9 cellular contexts compared by ENCODE assay signal in the genomic region with DNA sequence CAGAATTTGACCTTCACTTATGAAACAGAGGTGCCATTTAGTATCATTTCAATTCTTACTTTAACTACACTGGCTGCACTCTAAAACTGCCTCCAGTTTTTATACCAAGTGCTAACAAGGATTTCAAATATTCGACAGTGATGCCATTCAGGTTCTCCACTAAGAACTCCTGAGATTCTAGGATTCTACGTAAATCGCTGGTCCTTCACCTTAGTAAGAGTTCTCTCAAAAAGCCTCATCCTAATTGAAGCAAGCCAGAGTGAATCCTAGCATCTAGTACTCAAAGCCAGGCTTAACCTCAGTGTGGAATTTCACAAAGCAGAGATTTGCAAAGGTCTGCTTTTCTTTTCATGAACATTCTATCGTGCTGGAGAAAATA. TPM values are rescaled to one million over a fixed set of nuclear protein-coding genes. Genes with fewer than 3 reads are reported as not detected.
DNase-seq lines count a peak whose midpoint lies in the region; ATAC-seq, FAIRE-seq and TF ChIP-seq lines count a peak whose summit lies in the region.
"Had no signal": no experiment of that assay in that cellular context is flagged by ENCODE, and none has a peak within 500 bp of the region (broad histone marks: within the 10 kb centered on the region; RNA-seq: fewer than 3 reads in every experiment).

No MANE protein-coding gene starts in this region.

- no peak for TF ChIP-seq POLR2A in endothelial cell of umbilical vein (IDR thresholded peaks at IDR 0.05; ENCODE audit: low read depth, low read length)

- CTCF ChIA-PET in PC-9 (lab: Charles Lee): no interaction called here
- CTCF ChIA-PET in endothelial cell of umbilical vein (lab: Charles Lee): interaction anchor here (1.2 kb wide), 1 partner anchor 616 kb away, joined by 3 read pairs; no protein-coding TSS in a partner anchor
- CTCF ChIA-PET in RWPE1 (lab: Yijun Ruan, JAX): no interaction called here

- no peak overlapping the region for H3K27ac ChIP-seq in BLaER1 treated with 17β-estradiol and CSF1 and Interleukin-3, amounts not matched to agents 10 nM and 100 nM
- H3K27ac ChIP-seq in PC-9: peak overlapping the region; percentile 97
- peak overlapping the region; percentile 83 for H3K27ac ChIP-seq in endothelial cell of umbilical vein (ENCODE audit: insufficient read depth, low read depth, low read length)
- no peak overlapping the region for H3K27ac ChIP-seq in RWPE1

- H4K20me1 ChIP-seq in BLaER1 treated with 17β-estradiol and CSF1 and Interleukin-3, amounts not matched to agents 10 nM and 100 nM: peaks cover 71 to 82% (median 78%) of the 10 kb centered on the region in 11 experiments
- peaks cover 74% of the 10 kb centered on the region for H4K20me1 ChIP-seq in PC-9 (ENCODE audit: insufficient read depth)
- H4K20me1 ChIP-seq in endothelial cell of umbilical vein (replicated peaks; ENCODE audit: control insufficient read depth, extremely low read depth, insufficient read depth, low read length): peaks cover 36% of the 10 kb centered on the region

- ATAC-seq in GM18519 (IDR thresholded peaks at IDR 0.05; ENCODE audit: low FRiP score, unreplicated experiment): no peak

- peaks cover 45 to 72% (median 59%) of the 10 kb centered on the region in 10 experiments for H3K4me1 ChIP-seq in BLaER1 treated with 17β-estradiol and CSF1 and Interleukin-3, amounts not matched to agents 10 nM and 100 nM
- peaks cover 70% of the 10 kb centered on the region for H3K4me1 ChIP-seq in PC-9 (replicated peaks; ENCODE audit: insufficient read depth)
- peaks cover 64% of the 10 kb centered on the region for H3K4me1 ChIP-seq in endothelial cell of umbilical vein (ENCODE audit: control insufficient read depth, extremely low read depth, insufficient read depth, low read length)

- intact Hi-C loops in PC-9 (cut with micrococcal nuclease; ENCODE audit: unreplicated experiment): no loop called here
- intact Hi-C loops in endothelial cell of umbilical vein (cut with micrococcal nuclease): loop anchor here (1.0 to 5.0 kb wide), 2 partner anchors 147 to 615 kb away; no protein-coding TSS in a partner anchor

- H3K4me1 Mint-ChIP-seq in osteocyte (ENCODE audit: unreplicated experiment): peaks cover 63% of the 10 kb centered on the region

- BruUV-seq in PC-9 (replicated peaks; lab: Mats Ljungman, UMichigan): no TSS peak
- BruUV-seq in endothelial cell of umbilical vein (replicated peaks; lab: Mats Ljungman, UMichigan): no TSS peak

- TF ChIP-seq CTCF in PC-9 (conservative IDR thresholded peaks at IDR 0.05) (no peak), endothelial cell of umbilical vein (IDR thresholded peaks at IDR 0.05; ENCODE audit: extremely low read depth in 1 of 2, insufficient read depth in 1 of 2, low read depth in 1 of 2, low read length in 2 of 2) (no peak), osteocyte (IDR thresholded peaks at IDR 0.05) (no peak), RWPE1 (conservative IDR thresholded peaks at IDR 0.05; ENCODE audit: low read depth) (no peak)

- H3K9me2 ChIP-seq in PC-9 (ENCODE audit: insufficient read depth): no peaks in the 10 kb centered on the region

- H3K4me3 ChIP-seq in BLaER1 treated with 17β-estradiol and CSF1 and Interleukin-3, amounts not matched to agents 10 nM and 100 nM: peak overlapping the region; percentile 82 to 98 (median 94); a peak in 18 of 20 replicates
- H3K4me3 ChIP-seq in PC-9: peak overlapping the region; percentile 94
- H3K4me3 ChIP-seq in endothelial cell of umbilical vein (replicated peaks in 1 of 3; ENCODE audit: insufficient read depth in 1 of 3, low read depth in 1 of 3, low read length in 3 of 3): peak overlapping the region; percentile 90 to 98 (median 91)
- no peak overlapping the region for H3K4me3 ChIP-seq in H7 (ENCODE audit: insufficient read depth, low read depth, low read length)

- peak overlapping the region; percentile 80 to 99 (median 93) for H3K4me2 ChIP-seq in BLaER1 treated with 17β-estradiol and CSF1 and Interleukin-3, amounts not matched to agents 10 nM and 100 nM
- peak overlapping the region; percentile 91 for H3K4me2 ChIP-seq in PC-9
- peak overlapping the region; percentile 98 for H3K4me2 ChIP-seq in endothelial cell of umbilical vein (ENCODE audit: insufficient read depth, low read length)

- H3K9me1 ChIP-seq in endothelial cell of umbilical vein (replicated peaks; ENCODE audit: control insufficient read depth, extremely low read depth, insufficient read depth, low read length): no peaks in the 10 kb centered on the region

- H3K4me3 Mint-ChIP-seq in osteocyte (ENCODE audit: unreplicated experiment): peak overlapping the region; percentile 95

- H3K9ac ChIP-seq in BLaER1 treated with 17β-estradiol and CSF1 and Interleukin-3, amounts not matched to agents 10 nM and 100 nM: peak overlapping the region; percentile 34 to 99 (median 98); a peak in 17 of 22 replicates
- peak overlapping the region; percentile 97 for H3K9ac ChIP-seq in endothelial cell of umbilical vein (replicated peaks; ENCODE audit: extremely low read depth, insufficient read depth, low read length)

- FAIRE-seq in endothelial cell of umbilical vein (lab: Jason Lieb, UNC): no peak

- dilution Hi-C loops in endothelial cell of umbilical vein (cut with MboI; ENCODE audit: extremely low pct_ligation_motif_present, low sequenced_read_pairs): no loop called here

- H3K36me3 Mint-ChIP-seq in osteocyte (ENCODE audit: unreplicated experiment): peaks cover 72% of the 10 kb centered on the region

- no peaks in the 10 kb centered on the region for H3K27me3 Mint-ChIP-seq in osteocyte (ENCODE audit: unreplicated experiment)

- H3K9me3 Mint-ChIP-seq in osteocyte (ENCODE audit: unreplicated experiment): no peaks in the 10 kb centered on the region

- H2AFZ ChIP-seq in PC-9 (no peak overlapping the region), endothelial cell of umbilical vein (ENCODE audit: low read depth, low read length) (no peak overlapping the region)

- H3K27me3 ChIP-seq in BLaER1 treated with 17β-estradiol and CSF1 and Interleukin-3, amounts not matched to agents 10 nM and 100 nM: no peaks in the 10 kb centered on the region
- H3K27me3 ChIP-seq in PC-9 (ENCODE audit: insufficient read depth, low read depth) (no peaks in the 10 kb centered on the region), endothelial cell of umbilical vein (ENCODE audit: control insufficient read depth in 2 of 2, insufficient read depth in 2 of 2, low read length in 2 of 2) (no peaks in the 10 kb centered on the region), H7 (ENCODE audit: control insufficient read depth, insufficient read depth, low read length) (no peaks in the 10 kb centered on the region)

- no peak for DNase-seq in PC-9
- no peak for DNase-seq in endothelial cell of umbilical vein (ENCODE audit: low read depth, low spot score)
- no peak for DNase-seq in osteocyte (ENCODE audit: extremely low spot score, unreplicated experiment)
- no peak for DNase-seq in RWPE1 (ENCODE audit: low spot score)
- no peak for DNase-seq in DMS114 treated with DMSO at 0.1 percent for 48 hours (lab: John Stamatoyannopoulos, UW; ENCODE audit: unreplicated experiment)
- DNase-seq in H7: no peak
- DNase-seq: T-helper 9 cell had no signal

- H3K36me3 ChIP-seq in BLaER1 treated with 17β-estradiol and CSF1 and Interleukin-3, amounts not matched to agents 10 nM and 100 nM: peaks cover 71 to 72% (median 71%) of the 10 kb centered on the region in 11 experiments
- H3K36me3 ChIP-seq in PC-9 (ENCODE audit: low read depth) (peaks cover 74% of the 10 kb centered on the region), endothelial cell of umbilical vein (ENCODE audit: control insufficient read depth in 2 of 2, extremely low read depth in 1 of 2, insufficient read depth in 2 of 2, low read length in 2 of 2) (peaks cover 38 to 68% of the 10 kb centered on the region in 2 experiments), H7 (replicated peaks; ENCODE audit: control insufficient read depth, insufficient read depth, low read length) (peaks cover 57% of the 10 kb centered on the region)

- POLR2A ChIA-PET in PC-9 (lab: Charles Lee; ENCODE audit: unreplicated experiment): no interaction called here
- POLR2A ChIA-PET in endothelial cell of umbilical vein (lab: Charles Lee): no interaction called here
- POLR2A ChIA-PET in RWPE1 (lab: Yijun Ruan, JAX; ENCODE audit: low non-redundant PET): no interaction called here

- H3K79me2 ChIP-seq in PC-9 (ENCODE audit: low read depth) (peaks cover 94% of the 10 kb centered on the region), endothelial cell of umbilical vein (ENCODE audit: control insufficient read depth, insufficient read depth, low read length) (peaks cover 81% of the 10 kb centered on the region)

- no peaks in the 10 kb centered on the region for H3K9me3 ChIP-seq in BLaER1 treated with 17β-estradiol and CSF1 and Interleukin-3, amounts not matched to agents 10 nM and 100 nM (replicated peaks in 1 of 11)
- no peaks in the 10 kb centered on the region for H3K9me3 ChIP-seq in PC-9 (ENCODE audit: insufficient read depth, low read depth)
- H3K9me3 ChIP-seq in endothelial cell of umbilical vein (replicated peaks; ENCODE audit: control insufficient read depth, insufficient read depth, low read length): no peaks in the 10 kb centered on the region

- H3F3A ChIP-seq in PC-9 (ENCODE audit: insufficient read depth, low read depth): peaks cover 81% of the 10 kb centered on the region

- peak overlapping the region; percentile 95 for H3K27ac Mint-ChIP-seq in osteocyte (ENCODE audit: unreplicated experiment)

TF ChIP-seq in endothelial cell of umbilical vein, 7 proteins besides CTCF, POLR2A, EP300 and RAD21 (continues in another document):
- no peak for TF ChIP-seq POLR2AphosphoS5 (IDR thresholded peaks at IDR 0.05; ENCODE audit: insufficient read depth, low read depth, low read length)
- TF ChIP-seq EZH2 (IDR thresholded peaks at IDR 0.05; ENCODE audit: borderline replicate concordance, low read depth, low read length, severe bottlenecking): no peak
- no peak for TF ChIP-seq MYC (IDR thresholded peaks at IDR 0.05; ENCODE audit: low read depth, low read length)
- no peak for TF ChIP-seq JUN (IDR thresholded peaks at IDR 0.05; ENCODE audit: borderline replicate concordance, insufficient read depth, insufficient read length, low read depth)
- TF ChIP-seq FOS (IDR thresholded peaks at IDR 0.05; ENCODE audit: borderline replicate concordance, insufficient read depth, low read length): no peak

RNA-seq across cellular contexts. Expression of a gene that starts 3.5 kb away (rescaled TPM):
- total RNA-seq in PC-9 (2021) (193 and 322 TPM in 2 replicates), endothelial cell of umbilical vein (427 and 459 TPM in 2 replicates), osteocyte (754 and 795 TPM in 2 replicates)
- 263 and 267 TPM in 2 replicates for polyA plus RNA-seq in endothelial cell of umbilical vein
- polyA plus RNA-seq in endothelial cell of umbilical vein (2011; cell fraction: cytosol; rRNA removed): 96.2 and 111 TPM in 2 replicates
- 800 and 825 TPM in 2 replicates for polyA plus RNA-seq in endothelial cell of umbilical vein (2011; cell fraction: nucleus; rRNA removed)
- 442 and 473 TPM in 2 replicates for polyA plus RNA-seq in endothelial cell of umbilical vein (2012)
- polyA minus RNA-seq in endothelial cell of umbilical vein: 496 and 527 TPM in 2 replicates
- 275 TPM for polyA minus RNA-seq in endothelial cell of umbilical vein (2011; cell fraction: cytosol; rRNA and poly(A)+ RNA removed)
- 1,147 and 1,325 TPM in 2 replicates for polyA minus RNA-seq in endothelial cell of umbilical vein (2011; cell fraction: nucleus; rRNA and poly(A)+ RNA removed)
- total RNA-seq in H7 (2014; rRNA removed; shearing (Covaris generic)): 166 and 211 TPM in 2 replicates

Comparison
In these comparisons a context has a peak if more than half of its experiments do, and no peak if none do; other contexts are left out.
1. H3K27ac ChIP-seq: peak in PC-9 (single experiment) and endothelial cell of umbilical vein (single experiment); none in BLaER1 treated with 17β-estradiol and CSF1 and Interleukin-3, amounts not matched to agents 10 nM and 100 nM (0 of 11) and RWPE1 (single experiment).
2. Peak in every context shown above with its lines, with median percentiles within 50 percentile points of each other: H3K4me2 ChIP-seq.